Comparison of ENCODE assay signal across 22 cellular contexts in genomic region chr3:18729671-18730070, GRCh38.
DNase-seq lines count a peak whose midpoint lies in the region; ATAC-seq, FAIRE-seq and TF ChIP-seq lines count a peak whose summit lies in the region.
"Had no signal": no experiment of that assay in that cellular context is flagged by ENCODE, and none has a peak within 500 bp of the region (broad histone marks: within the 10 kb centered on the region; RNA-seq: fewer than 3 reads in every experiment).

No MANE protein-coding gene starts in this region.

- H3K79me2 ChIP-seq in GM23248 (ENCODE audit: insufficient read depth): no peaks in the 10 kb centered on the region

- H3K9me2 ChIP-seq in GM23248 (ENCODE audit: insufficient read depth): no peaks in the 10 kb centered on the region

- no peak for ATAC-seq in aorta (ENCODE audit: low FRiP score)

- H3K4me3 ChIP-seq in BLaER1 treated with 17β-estradiol and CSF1 and Interleukin-3, amounts not matched to agents 10 nM and 100 nM: peak overlapping the region in 1 of 10 experiments; percentile 10; a peak in 1 of 20 replicates
- H3K4me3 ChIP-seq in NB4 (ENCODE audit: low read depth, low read length): no peak overlapping the region
- H3K4me3 ChIP-seq in fibroblast of pulmonary artery (replicated peaks; ENCODE audit: low read depth, low read length): no peak overlapping the region
- H3K4me3 ChIP-seq in aorta (ENCODE audit: low read length in 2 of 2): no peak overlapping the region
- no peak overlapping the region for H3K4me3 ChIP-seq in GM23248
- H3K4me3 ChIP-seq: SJCRH30 had no signal

- peak overlapping the region in 1 of 11 experiments; percentile 3; a peak in 1 of 22 replicates for H3K9ac ChIP-seq in BLaER1 treated with 17β-estradiol and CSF1 and Interleukin-3, amounts not matched to agents 10 nM and 100 nM
- H3K9ac ChIP-seq in GM23248: no peak overlapping the region

- no peak overlapping the region for H2AFZ ChIP-seq in GM23248

- peak overlapping the region in 10 of 11 experiments; percentile 24 to 87 (median 74); a peak in 19 of 22 replicates for H3K4me2 ChIP-seq in BLaER1 treated with 17β-estradiol and CSF1 and Interleukin-3, amounts not matched to agents 10 nM and 100 nM
- H3K4me2 ChIP-seq in GM23248 (ENCODE audit: unreplicated experiment): no peak overlapping the region

- WGBS in aorta, 2 donors: 81 to 90% methylated on average over 1 of the region's 1 CpG
- WGBS in GM23248 (ENCODE audit: low coverage in 1 of 2, low lambda C conversion rate in 2 of 2, missing lambda C conversion rate in 2 of 2), 2 experiments: 27 to 30% methylated on average over 1 of the region's 1 CpG

- H3K4me1 ChIP-seq in BLaER1 treated with 17β-estradiol and CSF1 and Interleukin-3, amounts not matched to agents 10 nM and 100 nM: peaks cover 21 to 83% (median 63%) of the 10 kb centered on the region in 10 experiments
- H3K4me1 ChIP-seq in aorta (ENCODE audit: control insufficient read depth in 1 of 2, insufficient read depth in 2 of 2, low read length in 2 of 2) (no peaks in the 10 kb centered on the region), GM23248 (ENCODE audit: insufficient read depth) (no peaks in the 10 kb centered on the region)
- H3K4me1 ChIP-seq: SJCRH30 had no signal

- TF ChIP-seq POLR2A in GM12891 (IDR thresholded peaks at IDR 0.05; ENCODE audit: low read depth, low read length): no peak
- TF ChIP-seq POLR2A in NB4 (IDR thresholded peaks at IDR 0.05; ENCODE audit: extremely low read depth, insufficient read length): no peak

- DNase-seq in GM12891 (ENCODE audit: insufficient read length, low spot score): no peak
- DNase-seq in NB4 (ENCODE audit: low read depth): peak; percentile 77
- DNase-seq in fibroblast of pulmonary artery (ENCODE audit: low read depth): peak; percentile 71
- no peak for DNase-seq in aorta
- DNase-seq in EL: no peak
- DNase-seq in GM23248: no peak
- DNase-seq: ACHN; C1 segment of cervical spinal cord; Calu3; CD8-positive, alpha-beta memory T cell; DMS153; GF-D8; MV-4-11; NCI-H1694; NCI-H2081; NCI-H2171; NCI-H524 treated with DMSO at 0.1 percent for 48 hours; NCI-H82; SJCRH30 had no signal

- no peaks in the 10 kb centered on the region for H4K20me1 ChIP-seq in BLaER1 treated with 17β-estradiol and CSF1 and Interleukin-3, amounts not matched to agents 10 nM and 100 nM
- H4K20me1 ChIP-seq in GM23248 (ENCODE audit: insufficient read depth): no peaks in the 10 kb centered on the region

- H3K27me3 ChIP-seq in BLaER1 treated with 17β-estradiol and CSF1 and Interleukin-3, amounts not matched to agents 10 nM and 100 nM: no peaks in the 10 kb centered on the region
- no peaks in the 10 kb centered on the region for H3K27me3 ChIP-seq in aorta (ENCODE audit: control insufficient read depth in 1 of 2, insufficient read depth in 2 of 2, low read length in 1 of 2)
- no peaks in the 10 kb centered on the region for H3K27me3 ChIP-seq in GM23248 (replicated peaks; ENCODE audit: insufficient read depth)
- H3K27me3 ChIP-seq: SJCRH30 had no signal

- TF ChIP-seq CTCF in NB4 (IDR thresholded peaks at IDR 0.05; ENCODE audit: low read depth, low read length) (no peak), fibroblast of pulmonary artery (IDR thresholded peaks at IDR 0.05; ENCODE audit: low read length, missing control alignments) (no peak)

- H3K36me3 ChIP-seq in BLaER1 treated with 17β-estradiol and CSF1 and Interleukin-3, amounts not matched to agents 10 nM and 100 nM: no peaks in the 10 kb centered on the region
- H3K36me3 ChIP-seq in aorta (ENCODE audit: control insufficient read depth in 1 of 2, insufficient read depth in 2 of 2, low read length in 1 of 2) (no peaks in the 10 kb centered on the region), GM23248 (ENCODE audit: low read depth) (no peaks in the 10 kb centered on the region)
- H3K36me3 ChIP-seq: SJCRH30 had no signal

- no peaks in the 10 kb centered on the region for H3F3A ChIP-seq in GM23248 (ENCODE audit: insufficient read depth)

- H3K27ac ChIP-seq in BLaER1 treated with 17β-estradiol and CSF1 and Interleukin-3, amounts not matched to agents 10 nM and 100 nM: peak overlapping the region in 7 of 11 experiments; percentile 4 to 85 (median 37); a peak in 10 of 22 replicates
- H3K27ac ChIP-seq in aorta (ENCODE audit: low read depth in 1 of 2, low read length in 2 of 2): no peak overlapping the region
- no peak overlapping the region for H3K27ac ChIP-seq in GM23248
- H3K27ac ChIP-seq: SJCRH30 had no signal

- no peaks in the 10 kb centered on the region for H3K9me3 ChIP-seq in BLaER1 treated with 17β-estradiol and CSF1 and Interleukin-3, amounts not matched to agents 10 nM and 100 nM (replicated peaks in 1 of 11)
- H3K9me3 ChIP-seq in aorta (ENCODE audit: control insufficient read depth, low read length) (peaks cover 2% of the 10 kb centered on the region), GM23248 (ENCODE audit: low read depth) (no peaks in the 10 kb centered on the region)
- H3K9me3 ChIP-seq: SJCRH30 had no signal

- in situ Hi-C loops in GM23248 (cut with MboI): no loop called here

- intact Hi-C loops in aorta (cut with DNase I): no loop called here

- peak; percentile 41 for FAIRE-seq in GM12891 (lab: Jason Lieb, UNC)
- FAIRE-seq: H54, RCC 7860 had no signal

TF ChIP-seq in GM12891, 5 proteins besides CTCF, POLR2A, EP300 and RAD21:
- TF ChIP-seq SPI1 (IDR thresholded peaks at IDR 0.05; ENCODE audit: low read depth, low read length): no peak
- no peak for TF ChIP-seq POU2F2 (IDR thresholded peaks at IDR 0.05; ENCODE audit: low read depth, low read length)
- TF ChIP-seq TAF1 (IDR thresholded peaks at IDR 0.05; ENCODE audit: low read depth, low read length): no peak
- TF ChIP-seq PAX5 (IDR thresholded peaks at IDR 0.05; ENCODE audit: insufficient read depth, low read length, severe bottlenecking): no peak
- no peak for TF ChIP-seq POLR2AphosphoS5 (IDR thresholded peaks at IDR 0.05; ENCODE audit: low read depth, low read length)

Comparison
In these comparisons a context has a peak if more than half of its experiments do, and no peak if none do; other contexts are left out.
1. H3K27ac ChIP-seq: peak in BLaER1 treated with 17β-estradiol and CSF1 and Interleukin-3, amounts not matched to agents 10 nM and 100 nM (7 of 11); none in aorta (0 of 2) and GM23248 (single experiment).
2. DNase-seq: peak in NB4 (single experiment) and fibroblast of pulmonary artery (single experiment); none in GM12891 (single experiment), aorta (0 of 2), EL (single experiment) and GM23248 (single experiment).